In genomic region chr9:129193655-129194054, GRCh38 we compare ENCODE assay signal across 26 cellular contexts.
"Had no signal": no experiment of that assay in that cellular context is flagged by ENCODE, and none has a peak within 500 bp of the region (broad histone marks: within the 10 kb centered on the region; RNA-seq: fewer than 3 reads in every experiment).

No MANE protein-coding gene starts in this region.

- H3K36me3 Mint-ChIP-seq: memory B cell; natural killer cell treated with Interleukin-12 subunit alpha and Interleukin-12 subunit beta and Interleukin-15 and Interleukin-18, amount 100 ng/mL, for 72 hours had no signal

- H2AFZ ChIP-seq: hepatocyte, parathyroid adenoma had no signal

- H3K4me2 ChIP-seq: hepatocyte had no signal

- DNase-seq: islet precursor cell; left ventricle myocardium inferior; midbrain; mucosa of descending colon; naive thymus-derived CD4-positive, alpha-beta T cell; nucleus accumbens; psoas muscle; stimulated activated CD4-positive, alpha-beta T cell treated with anti-CD3 and anti-CD28 coated beads, Interleukin-12 subunit alpha, Interleukin-12 subunit beta, amount 100 ng/mL, for 4 hours; stimulated activated CD4-positive, alpha-beta T cell treated with anti-CD3 and anti-CD28 coated beads, Interleukin-15, amount 100 ng/mL, for 24 hours; stimulated activated CD4-positive, alpha-beta T cell treated with anti-CD3 and anti-CD28 coated beads, Interleukin-2, amount 100 ng/mL, for 24 hours; stimulated activated CD4-positive, alpha-beta T cell treated with anti-CD3 and anti-CD28 coated beads, Interleukin-4, amount 100 ng/mL, for 1 hour; stimulated activated naive CD4-positive, alpha-beta T cell; tibial artery; trophoblast cell; uterus had no signal

- H3K9me3 Mint-ChIP-seq: memory B cell; natural killer cell treated with Interleukin-12 subunit alpha and Interleukin-12 subunit beta and Interleukin-15 and Interleukin-18, amount 100 ng/mL, for 72 hours; stimulated activated naive CD8-positive, alpha-beta T cell treated with anti-CD3 and anti-CD28 coated beads, Interleukin-15, Interleukin-2, amounts not matched to agents 100 ng/mL and 50 ng/mL, for 24 hours had no signal

- H3K4me3 Mint-ChIP-seq: memory B cell; naive thymus-derived CD4-positive, alpha-beta T cell; natural killer cell treated with Interleukin-12 subunit alpha and Interleukin-12 subunit beta and Interleukin-15 and Interleukin-18, amount 100 ng/mL, for 72 hours; stimulated activated naive CD8-positive, alpha-beta T cell treated with anti-CD3 and anti-CD28 coated beads, Interleukin-15, Interleukin-2, amounts not matched to agents 100 ng/mL and 50 ng/mL, for 24 hours had no signal

- H3K27ac ChIP-seq: hepatocyte, left ventricle myocardium inferior, parathyroid adenoma, psoas muscle, right atrium auricular region, skin epidermis, suprapubic skin, thoracic aorta, tibial artery, uterus had no signal

- H3K79me2 ChIP-seq: hepatocyte, parathyroid adenoma had no signal

- H3K4me1 ChIP-seq: parathyroid adenoma, psoas muscle had no signal

- H3K9me3 ChIP-seq: psoas muscle, suprapubic skin, thoracic aorta, uterus had no signal

- H3K27ac Mint-ChIP-seq: memory B cell; naive thymus-derived CD4-positive, alpha-beta T cell; stimulated activated naive CD8-positive, alpha-beta T cell treated with anti-CD3 and anti-CD28 coated beads, Interleukin-15, Interleukin-2, amounts not matched to agents 100 ng/mL and 50 ng/mL, for 24 hours had no signal

- H3K9ac ChIP-seq: parathyroid adenoma had no signal

- H3K4me3 ChIP-seq: hepatocyte, left ventricle myocardium inferior, lung, mucosa of descending colon, psoas muscle, right atrium auricular region, skin epidermis, suprapubic skin, thoracic aorta, tibial artery, uterus had no signal

- ATAC-seq: mucosa of descending colon; naive thymus-derived CD4-positive, alpha-beta T cell; natural killer cell treated with Interleukin-12 subunit alpha and Interleukin-12 subunit beta and Interleukin-15 and Interleukin-18, amount 100 ng/mL, for 72 hours; psoas muscle; sciatic nerve had no signal

- H3K36me3 ChIP-seq: left ventricle myocardium inferior, right atrium auricular region, suprapubic skin, thoracic aorta, tibial artery, uterus had no signal

- H3K27me3 ChIP-seq: hepatocyte, right atrium auricular region, tibial artery, uterus had no signal

- H3K4me1 Mint-ChIP-seq: memory B cell; naive thymus-derived CD4-positive, alpha-beta T cell had no signal
